9 cellular contexts compared by ENCODE assay signal in genomic region chr3:24220859-24221657, GRCh38.
DNase-seq lines count a peak whose midpoint lies in the region; TF ChIP-seq lines count a peak whose summit lies in the region.
"Had no signal": no experiment of that assay in that cellular context is flagged by ENCODE, and none has a peak within 500 bp of the region (broad histone marks: within the 10 kb centered on the region; RNA-seq: fewer than 3 reads in every experiment).

No MANE protein-coding gene starts in this region.

- no peaks in the 10 kb centered on the region for H3K27me3 Mint-ChIP-seq in Caco-2 (ENCODE audit: insufficient read depth, unreplicated experiment)

- H3K79me1 ChIP-seq in trophoblast cell (ENCODE audit: low read length): peaks cover 29% of the 10 kb centered on the region

- no CpG with 5 or more reads among the region's 4 CpGs for WGBS in trophoblast cell (ENCODE audit: extremely low coverage, insufficient coverage, insufficient read length)

- H3K23ac ChIP-seq in trophoblast cell (ENCODE audit: low read length): no peak overlapping the region

- intact Hi-C loops in Caco-2 (cut with micrococcal nuclease; ENCODE audit: unreplicated experiment): no loop called here

- H3K27ac ChIP-seq in trophoblast cell (ENCODE audit: low read depth, low read length): peak overlapping the region; percentile 99

- H3K4ac ChIP-seq in trophoblast cell (ENCODE audit: low read depth, low read length): peak overlapping the region; percentile 39

- TF ChIP-seq CTCF in Caco-2 (IDR thresholded peaks at IDR 0.05; ENCODE audit: insufficient read depth in 1 of 2, low read depth in 1 of 2, low read length in 1 of 2, severe bottlenecking in 1 of 2, unreplicated experiment in 1 of 2) (no peak), fibroblast of the aortic adventitia (IDR thresholded peaks at IDR 0.05; ENCODE audit: insufficient read depth, low read length) (no peak), BE2C (IDR thresholded peaks at IDR 0.05; ENCODE audit: low read depth, low read length) (no peak)

- CTCF ChIA-PET in Caco-2 (lab: Charles Lee): interaction anchor here (1.0 kb wide), 2 partner anchors 13 to 23 kb away, joined by 3 read pairs; no protein-coding TSS in a partner anchor

- no peak overlapping the region for H2AFZ ChIP-seq in trophoblast cell (ENCODE audit: insufficient read depth, low read length, poor library complexity)

- peak overlapping the region; percentile 95 for H2BK120ac ChIP-seq in trophoblast cell (ENCODE audit: insufficient read depth, low read length, poor library complexity)

- H3K36me3 ChIP-seq in Caco-2 (ENCODE audit: control insufficient read depth, insufficient read depth, low read length) (no peaks in the 10 kb centered on the region), trophoblast cell (ENCODE audit: control insufficient read depth in 1 of 2, insufficient read depth in 2 of 2, low read length in 2 of 2) (no peaks in the 10 kb centered on the region), BE2C (no peaks in the 10 kb centered on the region), H7 (replicated peaks; ENCODE audit: control insufficient read depth, insufficient read depth, low read length) (no peaks in the 10 kb centered on the region)

- H3K4me1 ChIP-seq in Caco-2: peaks cover 29% of the 10 kb centered on the region
- peaks cover 16 to 25% of the 10 kb centered on the region in 2 experiments for H3K4me1 ChIP-seq in trophoblast cell (ENCODE audit: control insufficient read depth in 1 of 2, insufficient read depth in 2 of 2, low read length in 2 of 2)
- no peaks in the 10 kb centered on the region for H3K4me1 ChIP-seq in BE2C

- H3K27ac Mint-ChIP-seq in Caco-2 (ENCODE audit: unreplicated experiment): peak overlapping the region; percentile 70
- H3K27ac Mint-ChIP-seq: brain had no signal

- H2BK5ac ChIP-seq in trophoblast cell (ENCODE audit: low read depth, low read length, poor library complexity): peak overlapping the region; percentile 85

- H3K14ac ChIP-seq in trophoblast cell (ENCODE audit: low read length): peak overlapping the region; percentile 36

- no peak overlapping the region for H3K4me3 ChIP-seq in Caco-2 (ENCODE audit: low read depth, low read length)
- H3K4me3 ChIP-seq in fibroblast of the aortic adventitia (ENCODE audit: low read depth, low read length): no peak overlapping the region
- H3K4me3 ChIP-seq in trophoblast cell (ENCODE audit: low read depth, low read length): no peak overlapping the region
- H3K4me3 ChIP-seq in BE2C (ENCODE audit: low read depth, low read length): no peak overlapping the region
- no peak overlapping the region for H3K4me3 ChIP-seq in H7 (ENCODE audit: insufficient read depth, low read depth, low read length)

- peak overlapping the region; percentile 27 for H2AK5ac ChIP-seq in trophoblast cell (ENCODE audit: low read length)

- H3K4me1 Mint-ChIP-seq in Caco-2 (ENCODE audit: low read depth, unreplicated experiment): peaks cover 20% of the 10 kb centered on the region

- H3K9me3 ChIP-seq in Caco-2 (no peaks in the 10 kb centered on the region), trophoblast cell (ENCODE audit: insufficient read depth, low read depth, low read length) (no peaks in the 10 kb centered on the region), BE2C (no peaks in the 10 kb centered on the region)

- no peak overlapping the region for H3K4me3 Mint-ChIP-seq in Caco-2 (ENCODE audit: unreplicated experiment)
- H3K4me3 Mint-ChIP-seq: brain had no signal

- DNase-seq in Caco-2: peak; percentile 44 to 59
- peak; percentile 93 for DNase-seq in fibroblast of the aortic adventitia (ENCODE audit: low read depth)
- peak; percentile 88 to 93 for DNase-seq in trophoblast cell
- DNase-seq in cerebellar nuclear complex (lab: John Stamatoyannopoulos, UW): no peak
- no peak for DNase-seq in DMS114 treated with DMSO at 0.1 percent for 48 hours (lab: John Stamatoyannopoulos, UW; ENCODE audit: unreplicated experiment)
- no peak for DNase-seq in BE2C
- DNase-seq in H7: no peak

- no TSS peak for BruUV-seq in Caco-2 (replicated peaks; lab: Mats Ljungman, UMichigan)

- H3K27me3 ChIP-seq in Caco-2 (replicated peaks; ENCODE audit: control insufficient read depth, insufficient read depth, low read length) (no peaks in the 10 kb centered on the region), trophoblast cell (ENCODE audit: insufficient read depth, low read length) (no peaks in the 10 kb centered on the region), BE2C (no peaks in the 10 kb centered on the region), H7 (ENCODE audit: control insufficient read depth, insufficient read depth, low read length) (no peaks in the 10 kb centered on the region)

- no peak overlapping the region for H4K12ac ChIP-seq in trophoblast cell (ENCODE audit: low read depth, low read length)

- H4K91ac ChIP-seq in trophoblast cell (ENCODE audit: low read depth, low read length): peak overlapping the region; percentile 96

- H3K79me2 ChIP-seq in trophoblast cell (ENCODE audit: control insufficient read depth, insufficient read depth, low read length, poor library complexity): peaks cover 3% of the 10 kb centered on the region

- POLR2A ChIA-PET in Caco-2 (lab: Charles Lee): no interaction called here

- no peak overlapping the region for H3K9ac ChIP-seq in trophoblast cell (ENCODE audit: low read length)

- H3K9me3 Mint-ChIP-seq in Caco-2 (ENCODE audit: unreplicated experiment): no peaks in the 10 kb centered on the region
- H3K9me3 Mint-ChIP-seq: brain had no signal

- H3K36me3 Mint-ChIP-seq in Caco-2 (ENCODE audit: insufficient read depth, unreplicated experiment): no peaks in the 10 kb centered on the region
- H3K36me3 Mint-ChIP-seq: brain had no signal

- H4K8ac ChIP-seq in trophoblast cell (ENCODE audit: low read depth, low read length): peak overlapping the region; percentile 46

- peak overlapping the region; percentile 16 for H3K4me2 ChIP-seq in trophoblast cell (ENCODE audit: low read length)

- peak overlapping the region; percentile 13 for H2BK12ac ChIP-seq in trophoblast cell (ENCODE audit: low read length)

- peak overlapping the region; percentile 63 for H3K18ac ChIP-seq in trophoblast cell (ENCODE audit: low read length)

TF ChIP-seq in PFSK-1, 5 proteins besides CTCF, POLR2A, EP300 and RAD21:
- TF ChIP-seq FOXP2 (optimal IDR thresholded peaks at IDR 0.05; ENCODE audit: borderline replicate concordance, extremely low read depth, extremely low read length, insufficient read depth): no peak
- peak; percentile 53 to 88; a peak in 3 of 4 replicates for TF ChIP-seq REST (IDR thresholded peaks at IDR 0.05; ENCODE audit: insufficient read depth in 1 of 2, low read depth in 2 of 2, low read length in 2 of 2)
- no peak for TF ChIP-seq TAF1 (IDR thresholded peaks at IDR 0.05; ENCODE audit: borderline replicate concordance, insufficient read depth, low read length)

Comparison
In these comparisons a context has a peak if more than half of its experiments do, and no peak if none do; other contexts are left out.
1. DNase-seq: peak in Caco-2 (2 of 2), fibroblast of the aortic adventitia (single experiment) and trophoblast cell (2 of 2); none in cerebellar nuclear complex (0 of 2), DMS114 treated with DMSO at 0.1 percent for 48 hours (single experiment), BE2C (single experiment) and H7 (single experiment).